ENCODE assay signal across 1 cellular context in the genomic region with DNA sequence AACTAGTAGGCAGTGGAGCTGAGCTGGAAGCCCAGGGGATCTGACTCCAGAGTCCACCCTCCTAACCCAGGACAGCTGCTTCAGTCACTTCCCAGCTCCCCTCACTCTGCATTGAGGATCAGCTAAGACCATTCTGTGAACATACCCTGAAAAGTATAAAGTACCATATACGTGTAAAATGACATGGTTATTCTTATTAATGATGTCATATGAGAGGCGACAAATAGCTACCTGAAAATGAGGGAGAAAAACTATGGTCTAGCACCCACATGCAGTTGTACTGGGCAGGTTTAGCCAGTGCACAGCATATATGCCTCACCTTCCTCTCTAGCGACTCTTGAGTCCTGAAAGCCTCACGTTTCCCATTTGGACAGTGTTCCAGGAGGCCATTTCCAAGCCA.
TF ChIP-seq lines count a peak whose summit lies in the region.

No MANE protein-coding gene starts in this region.

TF ChIP-seq in SK-N-SH, 30 proteins besides CTCF, POLR2A, EP300 and RAD21 (continued from another document):
- TF ChIP-seq, protein P1, sequence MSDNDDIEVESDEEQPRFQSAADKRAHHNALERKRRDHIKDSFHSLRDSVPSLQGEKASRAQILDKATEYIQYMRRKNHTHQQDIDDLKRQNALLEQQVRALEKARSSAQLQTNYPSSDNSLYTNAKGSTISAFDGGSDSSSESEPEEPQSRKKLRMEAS (IDR thresholded peaks at IDR 0.05; ENCODE audit: low read depth): no peak
- TF ChIP-seq SMC3 (IDR thresholded peaks at IDR 0.05; ENCODE audit: low read depth, low read length) (no peak), RXRA (IDR thresholded peaks at IDR 0.05; ENCODE audit: borderline replicate concordance, low read depth) (no peak)
- TF ChIP-seq, protein P2, sequence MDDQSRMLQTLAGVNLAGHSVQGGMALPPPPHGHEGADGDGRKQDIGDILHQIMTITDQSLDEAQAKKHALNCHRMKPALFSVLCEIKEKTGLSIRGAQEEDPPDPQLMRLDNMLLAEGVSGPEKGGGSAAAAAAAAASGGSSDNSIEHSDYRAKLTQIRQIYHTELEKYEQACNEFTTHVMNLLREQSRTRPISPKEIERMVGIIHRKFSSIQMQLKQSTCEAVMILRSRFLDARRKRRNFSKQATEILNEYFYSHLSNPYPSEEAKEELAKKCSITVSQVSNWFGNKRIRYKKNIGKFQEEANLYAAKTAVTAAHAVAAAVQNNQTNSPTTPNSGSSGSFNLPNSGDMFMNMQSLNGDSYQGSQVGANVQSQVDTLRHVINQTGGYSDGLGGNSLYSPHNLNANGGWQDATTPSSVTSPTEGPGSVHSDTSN (IDR thresholded peaks at IDR 0.05): no peak
- TF ChIP-seq, protein P3, sequence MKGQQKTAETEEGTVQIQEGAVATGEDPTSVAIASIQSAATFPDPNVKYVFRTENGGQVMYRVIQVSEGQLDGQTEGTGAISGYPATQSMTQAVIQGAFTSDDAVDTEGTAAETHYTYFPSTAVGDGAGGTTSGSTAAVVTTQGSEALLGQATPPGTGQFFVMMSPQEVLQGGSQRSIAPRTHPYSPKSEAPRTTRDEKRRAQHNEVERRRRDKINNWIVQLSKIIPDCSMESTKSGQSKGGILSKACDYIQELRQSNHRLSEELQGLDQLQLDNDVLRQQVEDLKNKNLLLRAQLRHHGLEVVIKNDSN (IDR thresholded peaks at IDR 0.05; ENCODE audit: borderline replicate concordance, low read depth): no peak
